Comparison of ENCODE assay signal across 10 cellular contexts in the genomic region with DNA sequence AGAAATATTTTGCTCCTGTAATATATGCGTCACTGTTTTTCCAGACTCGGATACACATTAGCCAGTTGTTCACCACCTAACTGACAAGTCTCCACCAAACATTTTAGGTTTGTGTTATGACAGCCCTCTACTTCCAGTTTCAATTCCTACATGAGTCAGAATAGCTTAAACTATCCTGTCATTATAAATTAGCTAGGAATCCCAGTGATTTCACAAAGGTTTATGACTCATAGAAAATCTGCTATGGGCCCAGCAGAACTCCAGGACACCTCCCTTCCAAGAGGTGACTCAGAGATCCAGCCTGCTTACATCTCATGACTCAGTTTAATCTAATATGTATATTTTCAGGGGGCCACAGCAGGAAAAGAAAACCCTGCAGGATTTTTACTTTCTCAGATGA. TPM values are rescaled to one million over a fixed set of nuclear protein-coding genes. Genes with fewer than 3 reads are reported as not detected.
DNase-seq lines count a peak whose midpoint lies in the region; ATAC-seq, FAIRE-seq and TF ChIP-seq lines count a peak whose summit lies in the region.
"Had no signal": no experiment of that assay in that cellular context is flagged by ENCODE, and none has a peak within 500 bp of the region (broad histone marks: within the 10 kb centered on the region; RNA-seq: fewer than 3 reads in every experiment).

No MANE protein-coding gene starts in this region.

- peaks cover 13 to 28% (median 19%) of the 10 kb centered on the region in 5 experiments for H3K9me3 Mint-ChIP-seq in brain

- H3F3A ChIP-seq in Loucy (ENCODE audit: low read depth) = peaks cover 7% of the 10 kb centered on the region

- H2AFZ ChIP-seq in Loucy (ENCODE audit: low read length) (no peak overlapping the region), HepG2 (ENCODE audit: low read length) (no peak overlapping the region)

- H3K36me3 ChIP-seq in Loucy (ENCODE audit: insufficient read depth, low read length) (no peaks in the 10 kb centered on the region), HepG2 (replicated peaks in 1 of 2; ENCODE audit: control insufficient read depth in 1 of 2, insufficient read depth in 2 of 2, low read length in 2 of 2) (no peaks in the 10 kb centered on the region)

- peak overlapping the region in 4 of 5 experiments; percentile 6 to 70 (median 50) for H3K27ac Mint-ChIP-seq in brain
- no peak overlapping the region for H3K27ac Mint-ChIP-seq in T-helper 17 cell

- H3K4me3 ChIP-seq in Loucy (ENCODE audit: low read length, poor library complexity, severe bottlenecking) (no peak overlapping the region), HepG2 (replicated peaks in 1 of 3; ENCODE audit: insufficient read depth in 1 of 3, low read depth in 2 of 3, low read length in 3 of 3) (no peak overlapping the region)

- peak; percentile 84 for DNase-seq in AG09319 (ENCODE audit: extremely low read depth, low read depth)
- peak; percentile 43 for DNase-seq in HepG2 (ENCODE audit: low spot score)
- no peak for DNase-seq in T-helper 17 cell
- DNase-seq in SHP77 (lab: John Stamatoyannopoulos, UW) = no peak
- DNase-seq: activated CD8-positive, alpha-beta memory T cell treated with anti-CD3 and anti-CD28 coated beads for 24 hours; NCI-H748 treated with DMSO at 0.1 percent for 48 hours had no signal

- H4K20me1 ChIP-seq in Loucy (ENCODE audit: insufficient read depth, low read length, poor library complexity, severe bottlenecking) (no peaks in the 10 kb centered on the region), HepG2 (ENCODE audit: insufficient read depth, low read length) (no peaks in the 10 kb centered on the region)

- POLR2A ChIA-PET in HepG2 (lab: Yijun Ruan, JAX) = no interaction called here

- no TSS peak for BruUV-seq in HepG2 (replicated peaks; lab: Mats Ljungman, UMichigan)

- in situ Hi-C loops in HepG2 (cut with HindIII; ENCODE audit: extremely low pct_ligation_motif_present, low pct_unique_long_range_greater_than_20kb) = no loop called here

- H3K4me2 ChIP-seq in Loucy (ENCODE audit: low read depth, low read length, poor library complexity, severe bottlenecking) = no peak overlapping the region
- no peak overlapping the region for H3K4me2 ChIP-seq in HepG2 (ENCODE audit: low read depth, low read length)

- no peak for TF ChIP-seq POLR2A in HepG2 (IDR thresholded peaks at IDR 0.05; ENCODE audit: insufficient read depth in 1 of 2, low read depth in 2 of 2, low read length in 2 of 2)

- WGBS in HepG2 (ENCODE audit: low lambda C conversion rate) = 66% methylated on average over 2 of the region's 2 CpGs

- CTCF ChIA-PET in HepG2 (lab: Yijun Ruan, JAX; ENCODE audit: low intra/inter-chr PET ratio, low total read pairs) = no interaction called here

- H3K36me3 Mint-ChIP-seq in brain (no peaks in the 10 kb centered on the region), T-helper 17 cell (ENCODE audit: low read depth) (no peaks in the 10 kb centered on the region)

- H3K4me1 ChIP-seq in Loucy (ENCODE audit: insufficient read depth, low read length, poor library complexity, severe bottlenecking) (peaks cover 44% of the 10 kb centered on the region), HepG2 (ENCODE audit: insufficient read depth, low read length) (no peaks in the 10 kb centered on the region)

- intact Hi-C loops in HepG2 (cut with micrococcal nuclease; ENCODE audit: unreplicated experiment) = loop anchor here (10.0 kb wide), 1 partner anchor 197 kb away; no protein-coding TSS in a partner anchor

- H3K79me2 ChIP-seq in Loucy (ENCODE audit: insufficient read depth, low read length) = no peaks in the 10 kb centered on the region
- no peaks in the 10 kb centered on the region for H3K79me2 ChIP-seq in HepG2 (ENCODE audit: insufficient read depth, low read length)

- no peak for TF ChIP-seq RAD21 in HepG2 (CRISPR knock-in tag; IDR thresholded peaks at IDR 0.05)

- no peak overlapping the region for H3K27ac ChIP-seq in HepG2 (ENCODE audit: extremely low read length, insufficient read depth, low read length)

- H3K4me1 Mint-ChIP-seq in brain (peaks cover 7% of the 10 kb centered on the region), T-helper 17 cell (no peaks in the 10 kb centered on the region)

- H3K27me3 ChIP-seq in Loucy (ENCODE audit: insufficient read depth, low read length, poor library complexity, severe bottlenecking) = no peaks in the 10 kb centered on the region
- H3K27me3 ChIP-seq in HepG2 (ENCODE audit: control insufficient read depth in 1 of 2, insufficient read depth in 2 of 2, low read length in 2 of 2) = peaks cover 0 to 10% of the 10 kb centered on the region in 2 experiments; a peak in 1 of 5 replicates

- H3K4me3 Mint-ChIP-seq in brain = no peak overlapping the region
- H3K4me3 Mint-ChIP-seq in T-helper 17 cell = no peak overlapping the region

- H3K9me3 ChIP-seq in Loucy (ENCODE audit: insufficient read depth, low read depth, low read length) (peaks cover 4% of the 10 kb centered on the region; the same call in 1 of the 2 replicates), HepG2 (ENCODE audit: low read length) (no peaks in the 10 kb centered on the region), T-helper 17 cell (ENCODE audit: control insufficient read depth, low read length, poor library complexity, severe bottlenecking) (no peaks in the 10 kb centered on the region)

- TF ChIP-seq CTCF in AG09319 (IDR thresholded peaks at IDR 0.05; ENCODE audit: low read depth, low read length) (no peak), Loucy (conservative IDR thresholded peaks at IDR 0.05; ENCODE audit: low read length) (no peak), brain (conservative IDR thresholded peaks at IDR 0.05) (no peak), HepG2 (CRISPR knock-in tag; IDR thresholded peaks at IDR 0.05) (no peak)

- H3K27me3 Mint-ChIP-seq in brain = peaks cover 4% of the 10 kb centered on the region
- H3K27me3 Mint-ChIP-seq in T-helper 17 cell = no peaks in the 10 kb centered on the region

- peak overlapping the region; percentile 1 for H3K9ac ChIP-seq in Loucy (ENCODE audit: low read depth, low read length, poor library complexity, severe bottlenecking)
- no peak overlapping the region for H3K9ac ChIP-seq in HepG2 (ENCODE audit: insufficient read depth, low read depth, low read length)

- FAIRE-seq in HepG2 (lab: Jason Lieb, UNC) = no peak

- TF ChIP-seq EP300 in HepG2 (IDR thresholded peaks at IDR 0.05; ENCODE audit: low read depth in 2 of 2, low read length in 2 of 2) (no peak), HepG2 (CRISPR knock-in tag; IDR thresholded peaks at IDR 0.05; ENCODE audit: borderline replicate concordance) (no peak)

- no peaks in the 10 kb centered on the region for H3K9me2 ChIP-seq in Loucy (replicated peaks; ENCODE audit: low read depth, low read length)

- no peak for ATAC-seq in HepG2
- no peak for ATAC-seq in HG02840 (IDR thresholded peaks at IDR 0.05; ENCODE audit: low FRiP score, unreplicated experiment)
- no peak for ATAC-seq in T-helper 17 cell
- no peak for ATAC-seq in HG03025 (IDR thresholded peaks at IDR 0.05; ENCODE audit: low FRiP score, unreplicated experiment)

TF ChIP-seq in HepG2, 621 proteins besides CTCF, POLR2A, EP300 and RAD21 (continues in another document):
- TF ChIP-seq, protein P1, sequence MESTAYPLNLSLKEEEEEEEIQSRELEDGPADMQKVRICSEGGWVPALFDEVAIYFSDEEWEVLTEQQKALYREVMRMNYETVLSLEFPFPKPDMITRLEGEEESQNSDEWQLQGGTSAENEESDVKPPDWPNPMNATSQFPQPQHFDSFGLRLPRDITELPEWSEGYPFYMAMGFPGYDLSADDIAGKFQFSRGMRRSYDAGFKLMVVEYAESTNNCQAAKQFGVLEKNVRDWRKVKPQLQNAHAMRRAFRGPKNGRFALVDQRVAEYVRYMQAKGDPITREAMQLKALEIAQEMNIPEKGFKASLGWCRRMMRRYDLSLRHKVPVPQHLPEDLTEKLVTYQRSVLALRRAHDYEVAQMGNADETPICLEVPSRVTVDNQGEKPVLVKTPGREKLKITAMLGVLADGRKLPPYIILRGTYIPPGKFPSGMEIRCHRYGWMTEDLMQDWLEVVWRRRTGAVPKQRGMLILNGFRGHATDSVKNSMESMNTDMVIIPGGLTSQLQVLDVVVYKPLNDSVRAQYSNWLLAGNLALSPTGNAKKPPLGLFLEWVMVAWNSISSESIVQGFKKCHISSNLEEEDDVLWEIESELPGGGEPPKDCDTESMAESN (CRISPR knock-in tag; conservative IDR thresholded peaks at IDR 0.05) = no peak
- TF ChIP-seq PHF8 (CRISPR knock-in tag; IDR thresholded peaks at IDR 0.05) (no peak), CREB1 (IDR thresholded peaks at IDR 0.05) (peak; percentile 28; the same call in 1 of the 2 replicates), CREB1 (CRISPR knock-in tag; IDR thresholded peaks at IDR 0.05) (no peak)

RNA-seq across cellular contexts. Expression of gene PLCB4, which starts 17.4 kb away (rescaled TPM):
- polyA plus RNA-seq in brain (ENCODE audit: insufficient read depth, low read depth, low replicate concordance) (7.5 TPM), HepG2 (2011; rRNA removed) (0.01 and 0.03 TPM in 2 replicates)
- total RNA-seq in HepG2 (2016; rRNA removed; fragmentation: Illumina TruSeq; extraction: Trizol) (not detected in 2 replicates), T-helper 17 cell (under 1 TPM in 1 of 2 donors, not detected in 1; 0.52 TPM)
- total RNA-seq in HepG2 (2016; cell fraction: cytosol; rRNA removed; fragmentation: Illumina TruSeq; extraction: Trizol; ENCODE audit: low read depth) = not detected in 2 replicates
- 0.09 TPM in 1 of 2 replicates, not detected in the other for total RNA-seq in HepG2 (2016; cell fraction: insoluble cytoplasmic fraction; rRNA removed; fragmentation: Illumina TruSeq; extraction: Trizol)
- total RNA-seq in HepG2 (2016; cell fraction: membrane; rRNA removed; fragmentation: Illumina TruSeq; extraction: Trizol) = not detected in 2 replicates
- not detected in 2 replicates for total RNA-seq in HepG2 (2016; cell fraction: nucleus; rRNA removed; fragmentation: Illumina TruSeq; extraction: Trizol)
- polyA plus RNA-seq in HepG2 (2011; cell fraction: cytosol; rRNA removed) = 0.01 TPM in 1 of 2 replicates, not detected in the other
- polyA plus RNA-seq in HepG2 (2011; cell fraction: nucleus; rRNA removed) = 0.02 TPM in 1 of 2 replicates, not detected in the other
- polyA plus RNA-seq in HepG2 (2012) = not detected in 2 replicates
- not detected in 2 replicates for polyA plus RNA-seq in HepG2 (2016; cell fraction: cytosol; fragmentation: Illumina TruSeq; extraction: Trizol; ENCODE audit: low read depth)
- not detected in 2 replicates for polyA plus RNA-seq in HepG2 (2016; cell fraction: insoluble cytoplasmic fraction; fragmentation: Illumina TruSeq; extraction: Trizol; ENCODE audit: low read depth)
- not detected in 2 replicates for polyA plus RNA-seq in HepG2 (2016; cell fraction: membrane; fragmentation: Illumina TruSeq; extraction: Trizol; ENCODE audit: low read depth)
- 0.11 TPM in 1 of 2 replicates, not detected in the other for polyA plus RNA-seq in HepG2 (2016; cell fraction: nucleus; fragmentation: Illumina TruSeq; extraction: Trizol; ENCODE audit: insufficient read depth, low read depth)
- polyA minus RNA-seq in HepG2 (2011; rRNA and poly(A)+ RNA removed; ENCODE audit: low replicate concordance) = 0.40 TPM in 1 of 2 replicates, not detected in the other
- polyA minus RNA-seq in HepG2 (2011; cell fraction: cytosol; rRNA and poly(A)+ RNA removed) = not detected in 2 replicates
- polyA minus RNA-seq in HepG2 (2011; cell fraction: nucleus; rRNA and poly(A)+ RNA removed) = not detected in 2 replicates

Comparison
In these comparisons a context has a peak if more than half of its experiments do, and no peak if none do; other contexts are left out.
1. DNase-seq: peak in AG09319 (single experiment) and HepG2 (single experiment); none in T-helper 17 cell (0 of 3) and SHP77 (0 of 2).